In genomic region chr7:76162416-76163170, GRCh38 we compare ENCODE assay signal across 9 cellular contexts. TPM values are rescaled to one million over a fixed set of nuclear protein-coding genes. Genes with fewer than 3 reads are reported as not detected.
DNase-seq lines count a peak whose midpoint lies in the region; ATAC-seq, FAIRE-seq and TF ChIP-seq lines count a peak whose summit lies in the region.
"Not testable (repeated sequence)": the region's sequence is repeated elsewhere in the genome, so short reads cannot be mapped to it uniquely, and the experiment has no call there.
"Had no signal": no experiment of that assay in that cellular context is flagged by ENCODE, and none has a peak within 500 bp of the region (broad histone marks: within the 10 kb centered on the region; RNA-seq: fewer than 3 reads in every experiment).

No MANE protein-coding gene starts in this region.

- intact Hi-C loops in PC-3 (cut with micrococcal nuclease), result not testable (repeated sequence)

- not testable (repeated sequence) for H3K4me2 ChIP-seq in A549; PC-3 (ENCODE audit: low read length)
- peak overlapping the region; percentile 61 for H3K4me2 ChIP-seq in GM23338

- H3K4me1 ChIP-seq in A549; GM23338 (ENCODE audit: insufficient read depth); PC-3 (ENCODE audit: insufficient read depth, low read length): not testable (repeated sequence)

- not testable (repeated sequence) for TF ChIP-seq RAD21 in A549 (conservative IDR thresholded peaks at IDR 0.05 in 1 of 2, IDR thresholded peaks at IDR 0.05 in 1 of 2)

- not testable (repeated sequence) for H3K27me3 ChIP-seq in GM23338 (ENCODE audit: insufficient read depth); PC-3 (ENCODE audit: low read length)

- WGBS in A549 (ENCODE audit: missing lambda C conversion rate), result 84% methylated on average over 10 of the region's 10 CpGs

- TF ChIP-seq POLR2A in A549 (IDR thresholded peaks at IDR 0.05; ENCODE audit: low read length), result not testable (repeated sequence)

- not testable (repeated sequence) for H3K79me2 ChIP-seq in GM23338 (replicated peaks; ENCODE audit: insufficient read depth); PC-3 (ENCODE audit: low read length)

- POLR2A ChIA-PET in A549 (lab: Yijun Ruan, JAX); PC-3 (lab: Charles Lee; ENCODE audit: unreplicated experiment): not testable (repeated sequence)

- not testable (repeated sequence) for H3K4me3 ChIP-seq in A549; PC-3 (ENCODE audit: low read length); choroid plexus epithelial cell (ENCODE audit: low read depth, low read length)
- H3K4me3 ChIP-seq in GM23338, result peak overlapping the region; percentile 17

- not testable (repeated sequence) for H3K27ac ChIP-seq in A549; PC-3 (ENCODE audit: low read length)
- peak overlapping the region; percentile 94 for H3K27ac ChIP-seq in GM23338 (ENCODE audit: low read depth)

- TF ChIP-seq EP300 in A549 (IDR thresholded peaks at IDR 0.05), result not testable (repeated sequence)

- not testable (repeated sequence) for H3F3A ChIP-seq in GM23338 (replicated peaks; ENCODE audit: low read depth); PC-3 (ENCODE audit: low read length, unreplicated experiment)

- ATAC-seq in A549; GM23338; PC-3; activated T-cell treated with anti-CD3 and anti-CD28 coated beads, Interleukin-2, amount 50 U/mL, for 72 hours (replicated peaks in 1 of 2): not testable (repeated sequence)

- TF ChIP-seq CTCF in A549 (IDR thresholded peaks at IDR 0.05); GM23338 (conservative IDR thresholded peaks at IDR 0.05; ENCODE audit: low read depth in 2 of 2); PC-3 (conservative IDR thresholded peaks at IDR 0.05; ENCODE audit: low read depth, low read length); choroid plexus epithelial cell (conservative IDR thresholded peaks at IDR 0.05; ENCODE audit: low read depth, low read length); mesothelial cell of epicardium (IDR thresholded peaks at IDR 0.05; ENCODE audit: unreplicated experiment): not testable (repeated sequence)

- H3K9ac ChIP-seq in PC-3 (ENCODE audit: low read length), result not testable (repeated sequence)

- H3K9me3 Mint-ChIP-seq in GM23338; activated T-cell treated with anti-CD3 and anti-CD28 coated beads, Interleukin-2, amount 50 U/mL, for 72 hours; mesothelial cell of epicardium: not testable (repeated sequence)

- H2AFZ ChIP-seq in GM23338; PC-3 (ENCODE audit: low read length): not testable (repeated sequence)

- H3K9me3 ChIP-seq in A549; PC-3 (ENCODE audit: low read length): not testable (repeated sequence)

- not testable (repeated sequence) for H3K36me3 ChIP-seq in GM23338 (ENCODE audit: insufficient read depth); PC-3 (ENCODE audit: low read depth, low read length)

- not testable (repeated sequence) for BruUV-seq in PC-3 (replicated peaks; lab: Mats Ljungman, UMichigan)

- H3K4me3 Mint-ChIP-seq in GM23338, result peak overlapping the region; percentile 46
- H3K4me3 Mint-ChIP-seq in activated T-cell treated with anti-CD3 and anti-CD28 coated beads, Interleukin-2, amount 50 U/mL, for 72 hours; mesothelial cell of epicardium: not testable (repeated sequence)

- CTCF ChIA-PET in A549 (lab: Yijun Ruan, JAX), result interaction anchor here (1.4 to 2.5 kb wide), 2 partner anchors 16 to 152 kb away, joined by 6 to 8 read pairs; no protein-coding TSS in a partner anchor
- CTCF ChIA-PET in PC-3 (lab: Charles Lee), result not testable (repeated sequence)

- not testable (repeated sequence) for H3K36me3 Mint-ChIP-seq in GM23338 (ENCODE audit: low read depth); activated T-cell treated with anti-CD3 and anti-CD28 coated beads, Interleukin-2, amount 50 U/mL, for 72 hours (ENCODE audit: insufficient read depth in 2 of 2); mesothelial cell of epicardium

- not testable (repeated sequence) for H3K9me2 ChIP-seq in GM23338 (ENCODE audit: insufficient read depth); PC-3 (replicated peaks; ENCODE audit: low read length)

- DNase-seq in A549 (ENCODE audit: low read depth in 1 of 2, low spot score in 1 of 2) (peak in 1 of 2 experiments; percentile 35), PC-3 (peak; percentile 4), choroid plexus epithelial cell (ENCODE audit: low read depth) (peak; percentile 16), superior temporal gyrus (ENCODE audit: extremely low spot score) (peak; percentile 75)
- DNase-seq in GM23338 (ENCODE audit: low spot score); activated T-cell treated with anti-CD3 and anti-CD28 coated beads, Interleukin-2, amount 50 U/mL, for 72 hours; frontal cortex (ENCODE audit: low spot score in 2 of 2); mesothelial cell of epicardium (ENCODE audit: low spot score in 2 of 2, unreplicated experiment in 2 of 2): not testable (repeated sequence)

- not testable (repeated sequence) for H4K20me1 ChIP-seq in GM23338 (replicated peaks; ENCODE audit: insufficient read depth); PC-3 (ENCODE audit: low read length)

- H3K27me3 Mint-ChIP-seq in GM23338 (ENCODE audit: insufficient read depth, low read depth, poor library complexity), result peaks cover 26% of the 10 kb centered on the region
- H3K27me3 Mint-ChIP-seq in activated T-cell treated with anti-CD3 and anti-CD28 coated beads, Interleukin-2, amount 50 U/mL, for 72 hours (ENCODE audit: low read depth); mesothelial cell of epicardium (ENCODE audit: low read depth): not testable (repeated sequence)

- peaks cover 32% of the 10 kb centered on the region for H3K4me1 Mint-ChIP-seq in GM23338
- not testable (repeated sequence) for H3K4me1 Mint-ChIP-seq in activated T-cell treated with anti-CD3 and anti-CD28 coated beads, Interleukin-2, amount 50 U/mL, for 72 hours (ENCODE audit: low read depth); mesothelial cell of epicardium

- FAIRE-seq in A549 (lab: Jason Lieb, UNC), result not testable (repeated sequence)
- peak; percentile 63 for FAIRE-seq in frontal cortex (lab: Jason Lieb, UNC)

- peak overlapping the region; percentile 99 for H3K27ac Mint-ChIP-seq in GM23338
- peak overlapping the region; percentile 33 for H3K27ac Mint-ChIP-seq in activated T-cell treated with anti-CD3 and anti-CD28 coated beads, Interleukin-2, amount 50 U/mL, for 72 hours
- peak overlapping the region; percentile 50 for H3K27ac Mint-ChIP-seq in mesothelial cell of epicardium

TF ChIP-seq in A549, 52 proteins besides CTCF, POLR2A, EP300 and RAD21:
- not testable (repeated sequence) for TF ChIP-seq FOSL2 (IDR thresholded peaks at IDR 0.05)
- TF ChIP-seq FOSL2 (CRISPR knock-in tag; IDR thresholded peaks at IDR 0.05), result peak; percentile 11; the same call in 1 of the 2 replicates

RNA-seq across cellular contexts. Expression of gene SRRM3, which starts 39.1 kb away (rescaled TPM):
- polyA plus RNA-seq in A549 (2011; rRNA removed) (2.4 and 3.0 TPM in 2 replicates), A549 (2017; fragmentation: RNase III; extraction: RNeasy Plus Mini Kit Qiagen cat#74134 plus additional on column Dnase treatment) (5.7 to 7.0 TPM (median 6.5 TPM) in 3 replicates), GM23338 (2016; fragmentation: Nextera tagmentation; extraction: Ambion mirVana) (8.2 and 8.6 TPM in 2 replicates)
- polyA plus RNA-seq in A549 (2012; cell fraction: cytosol; rRNA removed), result 3.4 and 5.3 TPM in 2 replicates
- polyA plus RNA-seq in A549 (2012; cell fraction: nucleus; rRNA removed), result 6.8 and 6.9 TPM in 2 replicates
- polyA minus RNA-seq in A549 (2011; rRNA and poly(A)+ RNA removed), result 4.2 and 4.6 TPM in 2 replicates
- total RNA-seq in GM23338 (2014; rRNA removed; shearing (Covaris generic)), result 9.2 and 13.8 TPM in 2 replicates
- total RNA-seq in PC-3 (2014; rRNA removed) (0.66 and 3.2 TPM in 2 replicates), frontal cortex (6.1 TPM), mesothelial cell of epicardium (6.9 to 8.2 TPM (median 7.7 TPM) in 3 replicates)
- total RNA-seq in activated T-cell treated with anti-CD3 and anti-CD28 coated beads, Interleukin-2, amount 50 U/mL, for 72 hours, result under 1 TPM in 1 of 2 donors, not detected in 1; 0.12 TPM
- polyA plus RNA-seq: IgD-negative memory B cell had no signal

Comparison
In these comparisons a context has a peak if more than half of its experiments do, and no peak if none do; other contexts are left out.
1. H3K27ac Mint-ChIP-seq: peak in every context shown above with its lines; median percentile 99 in GM23338; 50 in mesothelial cell of epicardium; 33 in activated T-cell treated with anti-CD3 and anti-CD28 coated beads, Interleukin-2, amount 50 U/mL, for 72 hours.